Comparison of ENCODE assay signal across 10 cellular contexts in genomic region chr19:3479819-3480215, GRCh38. TPM values are rescaled to one million over a fixed set of nuclear protein-coding genes. Genes with fewer than 3 reads are reported as not detected.
DNase-seq lines count a peak whose midpoint lies in the region; TF ChIP-seq lines count a peak whose summit lies in the region.
"Had no signal": no experiment of that assay in that cellular context is flagged by ENCODE, and none has a peak within 500 bp of the region (broad histone marks: within the 10 kb centered on the region; RNA-seq: fewer than 3 reads in every experiment).

No MANE protein-coding gene starts in this region.

- H3K27ac Mint-ChIP-seq in neural progenitor cell: no peak overlapping the region
- H3K27ac Mint-ChIP-seq: stimulated activated naive B cell treated with anti-CD40 and anti-IgM and Interleukin-4, amounts not matched to agents 10 μg/mL and 1 μg/mL and 100 μg/mL, for 72 hours had no signal

- H4K20me1 ChIP-seq in MM.1S (ENCODE audit: insufficient read depth, low read length): no peaks in the 10 kb centered on the region
- H4K20me1 ChIP-seq in neural progenitor cell (ENCODE audit: low read depth): no peaks in the 10 kb centered on the region

- 0 out of 2 replicates have a peak overlapping the region, but pooled peaks have one; percentile 22 for H3K4me3 ChIP-seq in SK-N-MC
- H3K4me3 ChIP-seq in epithelial cell of proximal tubule (ENCODE audit: low read depth, low read length): peak overlapping the region; percentile 24
- no peak overlapping the region for H3K4me3 ChIP-seq in MM.1S (ENCODE audit: low read length)
- H3K4me3 ChIP-seq in neural progenitor cell: no peak overlapping the region
- H3K4me3 ChIP-seq: right atrium auricular region had no signal

- no peaks in the 10 kb centered on the region for H3K9me2 ChIP-seq in MM.1S (replicated peaks; ENCODE audit: insufficient read depth, low read length)

- H3K27me3 ChIP-seq in MM.1S (replicated peaks; ENCODE audit: insufficient read depth, low read length): peaks cover 88% of the 10 kb centered on the region
- H3K27me3 ChIP-seq in neural progenitor cell: peaks cover 23% of the 10 kb centered on the region

- peaks cover 14% of the 10 kb centered on the region for H3K4me1 Mint-ChIP-seq in neural progenitor cell

- H3K9me3 ChIP-seq in SK-N-MC (ENCODE audit: low read depth, low read length) (no peaks in the 10 kb centered on the region), MM.1S (replicated peaks; ENCODE audit: insufficient read depth, low read length) (no peaks in the 10 kb centered on the region), neural progenitor cell (ENCODE audit: low read depth) (no peaks in the 10 kb centered on the region)
- H3K9me3 ChIP-seq: right atrium auricular region had no signal

- no peaks in the 10 kb centered on the region for H3K79me2 ChIP-seq in MM.1S (ENCODE audit: low read length)
- H3K79me2 ChIP-seq in neural progenitor cell (ENCODE audit: low read depth): no peaks in the 10 kb centered on the region

- H3K4me1 ChIP-seq in MM.1S (ENCODE audit: low read length): no peaks in the 10 kb centered on the region
- H3K4me1 ChIP-seq in neural progenitor cell: no peaks in the 10 kb centered on the region
- H3K4me1 ChIP-seq: right atrium auricular region had no signal

- H3K4me2 ChIP-seq in MM.1S (ENCODE audit: low read depth, low read length) (no peak overlapping the region), neural progenitor cell (no peak overlapping the region)

- H3F3A ChIP-seq in MM.1S (ENCODE audit: insufficient read depth, low read length): no peaks in the 10 kb centered on the region
- peaks cover 7% of the 10 kb centered on the region for H3F3A ChIP-seq in neural progenitor cell (ENCODE audit: low read depth)

- H3K9me3 Mint-ChIP-seq in neural progenitor cell: no peaks in the 10 kb centered on the region

- peak in 5 of 6 experiments; percentile 17 to 44 (median 34) for DNase-seq in stimulated activated naive CD4-positive, alpha-beta T cell (lab: John Stamatoyannopoulos, UW)
- DNase-seq in stimulated activated naive CD4-positive, alpha-beta T cell treated with Interleukin-2 at 50 U/mL for 16 hours (lab: John Stamatoyannopoulos, UW): no peak
- DNase-seq in SK-N-MC (ENCODE audit: low read depth, low spot score) (no peak), epithelial cell of proximal tubule (ENCODE audit: low read depth) (no peak), NCI-H2107 treated with DMSO at 0.1 percent for 48 hours (lab: John Stamatoyannopoulos, UW; ENCODE audit: unreplicated experiment) (no peak), COR-L47 (lab: John Stamatoyannopoulos, UW) (no peak), MM.1S (no peak), neural progenitor cell (ENCODE audit: low spot score) (no peak)

- H3K27ac ChIP-seq in SK-N-MC: no peak overlapping the region
- H3K27ac ChIP-seq in MM.1S (ENCODE audit: low read length): no peak overlapping the region
- H3K27ac ChIP-seq in neural progenitor cell: no peak overlapping the region
- H3K27ac ChIP-seq: right atrium auricular region had no signal

- TF ChIP-seq CTCF in epithelial cell of proximal tubule (conservative IDR thresholded peaks at IDR 0.05; ENCODE audit: low read depth, low read length) (no peak), MM.1S (IDR thresholded peaks at IDR 0.05; ENCODE audit: low read length) (no peak), neural progenitor cell (IDR thresholded peaks at IDR 0.05) (no peak)

- no peak overlapping the region for H3K4me3 Mint-ChIP-seq in neural progenitor cell

- H3K36me3 ChIP-seq in SK-N-MC (ENCODE audit: insufficient read depth, low read length): no peaks in the 10 kb centered on the region
- H3K36me3 ChIP-seq in MM.1S (replicated peaks; ENCODE audit: insufficient read depth, low read length): no peaks in the 10 kb centered on the region
- H3K36me3 ChIP-seq in neural progenitor cell: no peaks in the 10 kb centered on the region
- H3K36me3 ChIP-seq: right atrium auricular region had no signal

- H2AFZ ChIP-seq in MM.1S (ENCODE audit: low read length) (no peak overlapping the region), neural progenitor cell (replicated peaks) (no peak overlapping the region)

- H3K9ac ChIP-seq in SK-N-MC (ENCODE audit: insufficient read length): no peak overlapping the region
- no peak overlapping the region for H3K9ac ChIP-seq in MM.1S (ENCODE audit: low read length)
- no peak overlapping the region for H3K9ac ChIP-seq in neural progenitor cell

- no peaks in the 10 kb centered on the region for H3K36me3 Mint-ChIP-seq in neural progenitor cell
- H3K36me3 Mint-ChIP-seq: stimulated activated naive B cell treated with anti-CD40 and anti-IgM and Interleukin-4, amounts not matched to agents 10 μg/mL and 1 μg/mL and 100 μg/mL, for 72 hours had no signal

- H3K27me3 Mint-ChIP-seq in neural progenitor cell (ENCODE audit: insufficient read depth, low read depth): peaks cover 17% of the 10 kb centered on the region

RNA-seq across cellular contexts. Expression of gene SMIM24, which starts 0.5 kb away (rescaled TPM):
- total RNA-seq in epithelial cell of proximal tubule (1.4 and 2.5 TPM in 2 replicates), neural progenitor cell (ENCODE audit: low replicate concordance) (0.81 and 1.7 TPM in 2 replicates)
- total RNA-seq: right atrium auricular region had no signal

RNA-seq across cellular contexts. Expression of gene SMIM44, which starts 3.4 kb away (rescaled TPM):
- total RNA-seq in epithelial cell of proximal tubule (1.0 TPM in 1 of 2 replicates, not detected in the other), neural progenitor cell (ENCODE audit: low replicate concordance) (not detected in 2 replicates)
- total RNA-seq: right atrium auricular region had no signal

RNA-seq across cellular contexts. Expression of gene DOHH, which starts 20.7 kb away (rescaled TPM):
- total RNA-seq in epithelial cell of proximal tubule (28.1 and 36.7 TPM in 2 replicates), neural progenitor cell (ENCODE audit: low replicate concordance) (0.69 and 12.1 TPM in 2 replicates)

RNA-seq across cellular contexts. Expression of gene FZR1, which starts 26.3 kb away (rescaled TPM):
- total RNA-seq in epithelial cell of proximal tubule (53.9 and 70.2 TPM in 2 replicates), neural progenitor cell (ENCODE audit: low replicate concordance) (16.4 and 56.1 TPM in 2 replicates)

RNA-seq across cellular contexts. Expression of gene TEKTIP1, which starts 59.2 kb away (rescaled TPM):
- not detected in 2 replicates for total RNA-seq in epithelial cell of proximal tubule
- not detected in 2 replicates for total RNA-seq in neural progenitor cell (ENCODE audit: low replicate concordance)
- total RNA-seq: right atrium auricular region had no signal

Comparison
In these comparisons a context has a peak if more than half of its experiments do, and no peak if none do; other contexts are left out.
1. DNase-seq: peak in stimulated activated naive CD4-positive, alpha-beta T cell (5 of 6); none in stimulated activated naive CD4-positive, alpha-beta T cell treated with Interleukin-2 at 50 U/mL for 16 hours (single experiment), SK-N-MC (single experiment), epithelial cell of proximal tubule (single experiment), NCI-H2107 treated with DMSO at 0.1 percent for 48 hours (single experiment), COR-L47 (single experiment), MM.1S (single experiment) and neural progenitor cell (single experiment).
2. H3K4me3 ChIP-seq: peak in SK-N-MC (single experiment) and epithelial cell of proximal tubule (single experiment); none in MM.1S (single experiment) and neural progenitor cell (single experiment).